9 cellular contexts compared by ENCODE assay signal in genomic region chr11:66956689-66957290, GRCh38. TPM values are rescaled to one million over a fixed set of nuclear protein-coding genes. Genes with fewer than 3 reads are reported as not detected.
DNase-seq lines count a peak whose midpoint lies in the region; ATAC-seq and TF ChIP-seq lines count a peak whose summit lies in the region.
"Had no signal": no experiment of that assay in that cellular context is flagged by ENCODE, and none has a peak within 500 bp of the region (broad histone marks: within the 10 kb centered on the region; RNA-seq: fewer than 3 reads in every experiment).

No MANE protein-coding gene starts in this region.

- ATAC-seq in HG03196 (IDR thresholded peaks at IDR 0.05; ENCODE audit: unreplicated experiment) (no peak), GM18505 (IDR thresholded peaks at IDR 0.05; ENCODE audit: unreplicated experiment) (no peak)

- H3K36me3 ChIP-seq in A673 (ENCODE audit: insufficient read depth, low read length, poor library complexity, severe bottlenecking), result no peaks in the 10 kb centered on the region

- intact Hi-C loops in A673 (cut with micrococcal nuclease; ENCODE audit: unreplicated experiment), result loop anchor here (5.0 kb wide), 1 partner anchor 114 kb away; the partner anchor contains the start of gene RCE1

- no peak overlapping the region for H3K4me3 ChIP-seq in A673 (ENCODE audit: low read depth, low read length, poor library complexity, severe bottlenecking)

- no peak for TF ChIP-seq POLR2A in GM18505 (IDR thresholded peaks at IDR 0.05; ENCODE audit: borderline replicate concordance, extremely low read depth, insufficient read depth, insufficient read length)

- H3K9me3 ChIP-seq in A673 (ENCODE audit: low read depth, low read length, poor library complexity, severe bottlenecking), result no peaks in the 10 kb centered on the region

- CTCF ChIA-PET in A673 (lab: Charles Lee), result no interaction called here

- H3K27me3 ChIP-seq in A673 (replicated peaks; ENCODE audit: insufficient read depth, low read depth, low read length, poor library complexity), result no peaks in the 10 kb centered on the region

- DNase-seq in A673 (ENCODE audit: low spot score) (no peak), HT-29 (ENCODE audit: low spot score) (peak; percentile 42), anterior cingulate cortex (lab: John Stamatoyannopoulos, UW) (peak in 34 of 58 donors; percentile 11 to 68 (median 26)), kidney tubule cell (ENCODE audit: low spot score) (peak; percentile 66), NCI-H2107 (lab: John Stamatoyannopoulos, UW) (no peak)
- no peak for DNase-seq in NK-92 treated with Interleukin-12 subunit alpha and Interleukin-12 subunit beta, amount 100 ng/mL, for 24 hours (lab: John Stamatoyannopoulos, UW)
- DNase-seq: activated CD4-positive, alpha-beta T cell treated with anti-CD3 and anti-CD28 coated beads, Interleukin-2, amount 50 U/mL, for 48 hours had no signal

- no peak for TF ChIP-seq CTCF in A673 (conservative IDR thresholded peaks at IDR 0.05; ENCODE audit: low read depth, low read length)

- peaks cover 39% of the 10 kb centered on the region for H3K4me1 ChIP-seq in A673 (ENCODE audit: insufficient read depth, low read length, poor library complexity, severe bottlenecking)

- TSS peak; percentile 64 for BruUV-seq in A673 (replicated peaks; lab: Mats Ljungman, UMichigan)

- H3K27ac ChIP-seq in A673 (ENCODE audit: low read depth, low read length, poor library complexity, severe bottlenecking), result peak overlapping the region; percentile 68

- POLR2A ChIA-PET in A673 (lab: Charles Lee; ENCODE audit: low non-redundant PET), result no interaction called here

RNA-seq across cellular contexts. Expression of gene PC, which starts 1.4 kb away (rescaled TPM):
- total RNA-seq in A673 (2021), result 39.1 and 44.5 TPM in 2 replicates
- total RNA-seq in HT-29 (2014; rRNA removed; shearing (Covaris generic)), result 42.0 and 48.8 TPM in 2 replicates

RNA-seq across cellular contexts. Expression of gene C11orf86, which starts 18.3 kb away (rescaled TPM):
- total RNA-seq in A673 (2021), result not detected in 2 replicates
- total RNA-seq in HT-29 (2014; rRNA removed; shearing (Covaris generic)), result 0.29 and 0.69 TPM in 2 replicates

Comparison
In these comparisons a context has a peak if more than half of its experiments do, and no peak if none do; other contexts are left out.
1. DNase-seq: peak in HT-29 (single experiment), anterior cingulate cortex (34 of 58) and kidney tubule cell (single experiment); none in A673 (single experiment), NK-92 treated with Interleukin-12 subunit alpha and Interleukin-12 subunit beta, amount 100 ng/mL, for 24 hours (single experiment) and NCI-H2107 (single experiment).